1 cellular context compared by ENCODE assay signal in the genomic region with DNA sequence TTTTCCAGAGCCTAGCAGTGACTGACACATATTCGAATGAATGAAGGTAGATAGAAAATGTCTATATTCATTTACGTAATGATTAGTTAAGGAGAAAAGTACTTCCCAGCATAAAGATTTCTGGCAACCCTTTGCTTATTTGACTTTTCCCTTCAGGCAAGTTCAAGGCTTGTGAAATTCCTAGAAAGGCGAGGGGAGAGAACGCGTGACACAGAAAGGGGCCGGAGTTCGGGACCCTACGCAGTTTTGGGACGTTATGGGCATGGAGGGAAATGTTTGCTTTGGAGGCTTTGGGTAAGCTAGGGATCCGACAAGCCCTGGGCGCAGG.
TF ChIP-seq lines count a peak whose summit lies in the region.

No MANE protein-coding gene starts in this region.

TF ChIP-seq in endothelial cell of umbilical vein, 7 proteins besides CTCF, POLR2A, EP300 and RAD21 (continued from another document):
- TF ChIP-seq, protein P1, sequence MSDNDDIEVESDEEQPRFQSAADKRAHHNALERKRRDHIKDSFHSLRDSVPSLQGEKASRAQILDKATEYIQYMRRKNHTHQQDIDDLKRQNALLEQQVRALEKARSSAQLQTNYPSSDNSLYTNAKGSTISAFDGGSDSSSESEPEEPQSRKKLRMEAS (IDR thresholded peaks at IDR 0.05; ENCODE audit: insufficient read depth, insufficient read length), result no peak
- TF ChIP-seq EZH2 (IDR thresholded peaks at IDR 0.05; ENCODE audit: borderline replicate concordance, low read depth, low read length, severe bottlenecking), result no peak
- no peak for TF ChIP-seq FOS (IDR thresholded peaks at IDR 0.05; ENCODE audit: borderline replicate concordance, insufficient read depth, low read length)
- TF ChIP-seq MYC (IDR thresholded peaks at IDR 0.05; ENCODE audit: low read depth, low read length), result no peak
- no peak for TF ChIP-seq POLR2AphosphoS5 (IDR thresholded peaks at IDR 0.05; ENCODE audit: insufficient read depth, low read depth, low read length)
